ENCODE assay signal across 8 cellular contexts in genomic region chr11:74170694-74171629, GRCh38. TPM values are rescaled to one million over a fixed set of nuclear protein-coding genes. Genes with fewer than 3 reads are reported as not detected.
DNase-seq lines count a peak whose midpoint lies in the region; ATAC-seq and TF ChIP-seq lines count a peak whose summit lies in the region.

A gene with protein sequence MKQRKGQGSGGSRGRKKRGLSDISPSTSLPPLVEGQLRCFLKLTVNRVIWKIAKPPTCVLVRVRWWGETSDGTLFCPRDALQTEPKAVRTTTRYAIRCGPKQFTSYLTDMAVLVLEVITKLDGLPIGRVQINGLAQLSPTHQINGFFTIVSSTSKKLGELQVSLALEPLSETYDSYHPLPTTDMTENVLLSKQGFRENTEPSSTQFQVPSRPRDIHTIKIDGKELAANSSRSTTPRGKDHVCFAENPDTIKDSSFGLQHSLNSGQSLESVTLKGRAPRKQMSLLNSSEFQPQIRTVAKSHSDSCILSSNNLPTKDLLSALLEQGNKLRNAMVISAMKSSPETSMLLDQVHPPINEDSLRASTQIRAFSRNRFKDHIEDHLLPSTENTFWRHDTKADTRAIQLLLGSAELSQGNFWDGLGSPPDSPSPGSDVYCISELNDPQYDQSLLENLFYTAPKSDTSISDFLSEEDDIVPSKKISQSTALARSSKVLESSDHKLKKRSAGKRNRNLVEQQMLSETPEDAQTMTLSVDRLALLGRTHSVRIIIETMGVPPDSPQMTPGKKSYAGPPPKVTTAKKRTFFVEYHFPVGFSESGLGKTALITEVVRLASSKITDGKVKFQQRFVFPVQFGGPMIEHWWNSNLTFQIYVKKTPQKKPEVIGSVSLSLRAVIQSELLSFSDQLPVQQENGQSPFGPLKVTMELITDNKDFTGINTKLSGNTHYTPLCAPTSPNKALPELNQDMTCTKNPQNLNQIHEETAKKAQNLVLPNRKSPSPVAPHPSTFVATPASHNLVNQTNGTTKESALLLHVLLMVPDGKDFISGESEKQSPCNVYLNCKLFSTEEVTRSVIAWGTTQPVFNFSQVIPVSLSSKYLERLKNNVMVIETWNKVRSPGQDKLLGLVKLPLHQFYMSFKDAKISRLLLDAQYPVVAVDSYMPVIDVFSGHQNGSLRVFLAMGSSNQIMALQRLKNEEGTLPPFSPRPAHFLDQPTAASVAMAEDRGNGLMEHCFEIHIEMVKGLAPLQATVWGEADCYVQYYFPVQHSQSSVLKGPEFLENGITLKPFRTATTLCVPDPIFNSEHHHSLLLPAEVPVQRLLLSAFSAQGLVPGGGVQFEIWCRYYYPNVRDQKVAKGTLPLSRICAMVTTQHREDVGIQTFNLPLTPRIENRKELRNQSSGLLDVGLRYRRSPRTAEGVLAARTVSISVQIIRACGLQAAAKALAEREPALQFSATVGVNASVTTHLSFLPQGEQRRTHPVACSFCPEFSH (N-terminal part only) (minus strand): TSS chr11:74171002. CDS start chr11:74170792, 210 bp downstream.
A gene with protein sequence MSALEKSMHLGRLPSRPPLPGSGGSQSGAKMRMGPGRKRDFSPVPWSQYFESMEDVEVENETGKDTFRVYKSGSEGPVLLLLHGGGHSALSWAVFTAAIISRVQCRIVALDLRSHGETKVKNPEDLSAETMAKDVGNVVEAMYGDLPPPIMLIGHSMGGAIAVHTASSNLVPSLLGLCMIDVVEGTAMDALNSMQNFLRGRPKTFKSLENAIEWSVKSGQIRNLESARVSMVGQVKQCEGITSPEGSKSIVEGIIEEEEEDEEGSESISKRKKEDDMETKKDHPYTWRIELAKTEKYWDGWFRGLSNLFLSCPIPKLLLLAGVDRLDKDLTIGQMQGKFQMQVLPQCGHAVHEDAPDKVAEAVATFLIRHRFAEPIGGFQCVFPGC (plus strand): TSS chr11:74171289. CDS start chr11:74171422, 133 bp downstream.

- H3K27me3 Mint-ChIP-seq in activated CD8-positive, alpha-beta memory T cell treated with anti-CD3 and anti-CD28 coated beads, Interleukin-2, amount 10 ng/mL, durations not matched to agents 7 days and 5 days = no peaks in the 10 kb centered on the region
- no peaks in the 10 kb centered on the region for H3K27me3 Mint-ChIP-seq in endodermal cell (ENCODE audit: insufficient read depth)

- peaks cover 16% of the 10 kb centered on the region for H3K79me2 ChIP-seq in mesendoderm (ENCODE audit: control insufficient read depth, insufficient read depth, low read length)

- peak; percentile 95 for ATAC-seq in GM21423 (IDR thresholded peaks at IDR 0.05; ENCODE audit: unreplicated experiment)
- peak; percentile 96 for ATAC-seq in activated CD8-positive, alpha-beta memory T cell treated with anti-CD3 and anti-CD28 coated beads, Interleukin-2, amount 10 ng/mL, durations not matched to agents 7 days and 5 days

- peak within 1 kb of the TSS; percentile 99 for H3K56ac ChIP-seq in mesendoderm (ENCODE audit: low read length)

- H3K27ac ChIP-seq in HUES48 (ENCODE audit: low read depth, low read length) = peak within 1 kb of the TSS; percentile 81
- peak within 1 kb of the TSS; percentile 71 for H3K27ac ChIP-seq in endodermal cell (ENCODE audit: low read depth, low read length)
- peak within 1 kb of the TSS; percentile 71 for H3K27ac ChIP-seq in mesendoderm (ENCODE audit: low read depth, low read length)

- DNase-seq in D341Med (ENCODE audit: low spot score) (peak; percentile 94), NT2/D1 (ENCODE audit: low read depth, low spot score) (peak; percentile 98), endodermal cell (peak; percentile 99), mesendoderm (peak; percentile 100)
- peak; percentile 99 for DNase-seq in activated CD8-positive, alpha-beta memory T cell treated with anti-CD3 and anti-CD28 coated beads, Interleukin-2, amount 10 ng/mL, durations not matched to agents 7 days and 5 days
- peak; percentile 91 for DNase-seq in stimulated activated CD8-positive, alpha-beta memory T cell treated with anti-CD3 and anti-CD28 coated beads, Interleukin-15, amount 100 ng/mL, for 1 hour (ENCODE audit: low read depth)

- H2AK5ac ChIP-seq in mesendoderm (ENCODE audit: low read length) = no peak within 1 kb of the TSS

- H2BK120ac ChIP-seq in mesendoderm (ENCODE audit: low read depth, low read length) = no peak within 1 kb of the TSS

- peak; percentile 49 for TF ChIP-seq CTCF in endodermal cell (conservative IDR thresholded peaks at IDR 0.05)

- no peaks in the 10 kb centered on the region for H3K9me3 Mint-ChIP-seq in activated CD8-positive, alpha-beta memory T cell treated with anti-CD3 and anti-CD28 coated beads, Interleukin-2, amount 10 ng/mL, durations not matched to agents 7 days and 5 days (ENCODE audit: low read depth)
- no peaks in the 10 kb centered on the region for H3K9me3 Mint-ChIP-seq in endodermal cell

- peak within 1 kb of the TSS; percentile 93 for H3K4me3 ChIP-seq in HUES48 (ENCODE audit: low read depth, low read length)
- H3K4me3 ChIP-seq in NT2/D1 (ENCODE audit: insufficient read length, low read depth) = peak within 1 kb of the TSS; percentile 84
- H3K4me3 ChIP-seq in endodermal cell (ENCODE audit: low read length) = peak within 1 kb of the TSS; percentile 86
- H3K4me3 ChIP-seq in mesendoderm (ENCODE audit: low read length) = peak within 1 kb of the TSS; percentile 93

- H3K4ac ChIP-seq in mesendoderm (ENCODE audit: low read depth, low read length) = no peak within 1 kb of the TSS

- no peaks in the 10 kb centered on the region for H3K27me3 ChIP-seq in HUES48 (ENCODE audit: control insufficient read depth, insufficient read depth, low read length)
- no peaks in the 10 kb centered on the region for H3K27me3 ChIP-seq in NT2/D1 (ENCODE audit: insufficient read depth, insufficient read length)
- H3K27me3 ChIP-seq in endodermal cell (ENCODE audit: control insufficient read depth, insufficient read depth, low read length, poor library complexity, severe bottlenecking) = no peaks in the 10 kb centered on the region
- no peaks in the 10 kb centered on the region for H3K27me3 ChIP-seq in mesendoderm (ENCODE audit: insufficient read depth, low read length, poor library complexity)

- H3K9me3 ChIP-seq in HUES48 (ENCODE audit: control insufficient read depth, insufficient read depth, low read length) = no peaks in the 10 kb centered on the region
- H3K9me3 ChIP-seq in NT2/D1 (ENCODE audit: insufficient read depth, low read length) = no peaks in the 10 kb centered on the region
- H3K9me3 ChIP-seq in endodermal cell (ENCODE audit: control insufficient read depth, low read length) = no peaks in the 10 kb centered on the region

- peaks cover 15% of the 10 kb centered on the region for H3K4me1 Mint-ChIP-seq in activated CD8-positive, alpha-beta memory T cell treated with anti-CD3 and anti-CD28 coated beads, Interleukin-2, amount 10 ng/mL, durations not matched to agents 7 days and 5 days
- peaks cover 3% of the 10 kb centered on the region for H3K4me1 Mint-ChIP-seq in endodermal cell

- H4K5ac ChIP-seq in mesendoderm (ENCODE audit: low read length) = no peak within 1 kb of the TSS

- CTCF ChIA-PET in activated CD8-positive, alpha-beta memory T cell treated with anti-CD3 and anti-CD28 coated beads, Interleukin-2, amount 10 ng/mL, durations not matched to agents 7 days and 5 days (lab: Charles Lee) = interaction anchor here (0.6 to 1.9 kb wide), 13 partner anchors 9 to 279 kb away, joined by 3 to 9 read pairs (median 3); partner anchors contain the start of gene UCP2

- H3K18ac ChIP-seq in mesendoderm (ENCODE audit: low read length) = peak within 1 kb of the TSS; percentile 22

- peak within 1 kb of the TSS; percentile 86 for H3K23ac ChIP-seq in mesendoderm (ENCODE audit: low read length)

- H3K36me3 Mint-ChIP-seq in activated CD8-positive, alpha-beta memory T cell treated with anti-CD3 and anti-CD28 coated beads, Interleukin-2, amount 10 ng/mL, durations not matched to agents 7 days and 5 days = peaks cover 24% of the 10 kb centered on the region
- H3K36me3 Mint-ChIP-seq in endodermal cell (ENCODE audit: low read depth) = peaks cover 16% of the 10 kb centered on the region

- no peak within 1 kb of the TSS for H2BK15ac ChIP-seq in mesendoderm (replicated peaks; ENCODE audit: low read depth)

- H3K4me3 Mint-ChIP-seq in activated CD8-positive, alpha-beta memory T cell treated with anti-CD3 and anti-CD28 coated beads, Interleukin-2, amount 10 ng/mL, durations not matched to agents 7 days and 5 days = no peak within 1 kb of the TSS
- H3K4me3 Mint-ChIP-seq in endodermal cell = no peak within 1 kb of the TSS

- peak within 1 kb of the TSS; percentile 7 for H2BK5ac ChIP-seq in mesendoderm (ENCODE audit: low read length)

- H3K4me1 ChIP-seq in HUES48 (ENCODE audit: control insufficient read depth, insufficient read depth, low read length) = peaks cover 15% of the 10 kb centered on the region
- no peaks in the 10 kb centered on the region for H3K4me1 ChIP-seq in NT2/D1 (ENCODE audit: insufficient read depth, insufficient read length)
- peaks cover 9% of the 10 kb centered on the region for H3K4me1 ChIP-seq in endodermal cell (ENCODE audit: control insufficient read depth, insufficient read depth, low read length)
- H3K4me1 ChIP-seq in mesendoderm (ENCODE audit: control insufficient read depth, low read depth, low read length) = peaks cover 10% of the 10 kb centered on the region

- no peak within 1 kb of the TSS for H4K8ac ChIP-seq in mesendoderm (ENCODE audit: low read depth, low read length)

- no peak within 1 kb of the TSS for H3K27ac Mint-ChIP-seq in activated CD8-positive, alpha-beta memory T cell treated with anti-CD3 and anti-CD28 coated beads, Interleukin-2, amount 10 ng/mL, durations not matched to agents 7 days and 5 days
- H3K27ac Mint-ChIP-seq in endodermal cell = no peak within 1 kb of the TSS

- H3K4me2 ChIP-seq in mesendoderm (ENCODE audit: low read length) = peak within 1 kb of the TSS; percentile 85

- peak within 1 kb of the TSS; percentile 78; the same call in 1 of the 2 replicates for H3K9ac ChIP-seq in HUES48 (ENCODE audit: low read depth, low read length)
- H3K9ac ChIP-seq in NT2/D1 (ENCODE audit: insufficient read length, low read depth) = peak within 1 kb of the TSS; percentile 91
- peak within 1 kb of the TSS; percentile 78 for H3K9ac ChIP-seq in endodermal cell (ENCODE audit: extremely low read depth, low read length, poor library complexity, severe bottlenecking)
- peak within 1 kb of the TSS; percentile 85 for H3K9ac ChIP-seq in mesendoderm (ENCODE audit: low read length)

- H3K36me3 ChIP-seq in HUES48 (ENCODE audit: control insufficient read depth, insufficient read depth, low read length) (peaks cover 25% of the 10 kb centered on the region), NT2/D1 (ENCODE audit: insufficient read depth, insufficient read length, low read length) (peaks cover 26% of the 10 kb centered on the region), endodermal cell (ENCODE audit: control insufficient read depth, insufficient read depth, low read length) (peaks cover 23% of the 10 kb centered on the region), mesendoderm (ENCODE audit: control insufficient read depth, insufficient read depth, low read length) (no peaks in the 10 kb centered on the region)

- 0% methylated on average over 19 to 68 of the region's 68 CpGs for WGBS in endodermal cell (ENCODE audit: insufficient coverage in 1 of 2, insufficient read length in 1 of 2), 2 experiments
- WGBS in mesendoderm (ENCODE audit: extremely low coverage, insufficient coverage, low lambda C conversion rate) = no CpG with 5 or more reads among the region's 68 CpGs

- peaks cover 14% of the 10 kb centered on the region for H3K79me1 ChIP-seq in mesendoderm (ENCODE audit: low read length)

RNA-seq across cellular contexts. Expression of the first gene that starts in this region (rescaled TPM):
- total RNA-seq in activated CD8-positive, alpha-beta memory T cell treated with anti-CD3 and anti-CD28 coated beads, Interleukin-2, amount 10 ng/mL, durations not matched to agents 7 days and 5 days = 10 to 100 TPM; 40.2 to 47.1 TPM
- 10 to 100 TPM; 31.0 to 34.2 TPM for total RNA-seq in endodermal cell
- 21.4 TPM for polyA plus RNA-seq in endodermal cell (2013, experiment 1 of 2)
- polyA plus RNA-seq in endodermal cell (2013, experiment 2 of 2) = 26.7 TPM
- 12.5 TPM for polyA plus RNA-seq in mesendoderm (2013, experiment 1 of 2)
- 14.5 TPM for polyA plus RNA-seq in mesendoderm (2013, experiment 2 of 2)

RNA-seq across cellular contexts. Expression of the second gene that starts in this region (rescaled TPM):
- total RNA-seq in activated CD8-positive, alpha-beta memory T cell treated with anti-CD3 and anti-CD28 coated beads, Interleukin-2, amount 10 ng/mL, durations not matched to agents 7 days and 5 days = 10 to 100 TPM; 28.5 to 30.9 TPM
- total RNA-seq in endodermal cell = 10 to 100 TPM; 28.8 to 38.3 TPM
- 47.3 TPM for polyA plus RNA-seq in endodermal cell (2013, experiment 1 of 2)
- polyA plus RNA-seq in endodermal cell (2013, experiment 2 of 2) = 45.9 TPM
- 47.6 TPM for polyA plus RNA-seq in mesendoderm (2013, experiment 1 of 2)
- 48.6 TPM for polyA plus RNA-seq in mesendoderm (2013, experiment 2 of 2)

Comparison
In these comparisons a context has a peak if more than half of its experiments do, and no peak if none do; other contexts are left out.
1. Peak in every context shown above with its lines: DNase-seq, ATAC-seq, H3K4me3 ChIP-seq and H3K27ac ChIP-seq.